1 cellular context compared by ENCODE assay signal in genomic region chr7:123772652-123773051, GRCh38.
TF ChIP-seq lines count a peak whose summit lies in the region.

No MANE protein-coding gene starts in this region.

TF ChIP-seq in H1, 55 proteins besides CTCF, POLR2A, EP300 and RAD21:
- TF ChIP-seq SIN3A (conservative IDR thresholded peaks at IDR 0.05 in 1 of 2, IDR thresholded peaks at IDR 0.05 in 1 of 2; ENCODE audit: low read depth in 1 of 2, low read length in 2 of 2) (no peak), PHF8 (conservative IDR thresholded peaks at IDR 0.05; ENCODE audit: low read depth, low read length) (no peak), CTBP2 (IDR thresholded peaks at IDR 0.05; ENCODE audit: borderline replicate concordance, insufficient read depth, insufficient read length, low read length) (no peak)
TF ChIP-seq in H1: peak in this region for 0.
